ENCODE assay signal across 7 cellular contexts in genomic region chr1:35463749-35464148, GRCh38.
A peak's percentile ranks its signal among the peaks of the same experiment; 100 is the strongest.
DNase-seq lines count a peak whose midpoint lies in the region; ATAC-seq, FAIRE-seq and TF ChIP-seq lines count a peak whose summit lies in the region.
"Not testable (repeated sequence)": the region's sequence is repeated elsewhere in the genome, so short reads cannot be mapped to it uniquely, and the experiment has no call there.

No MANE protein-coding gene starts in this region.

- DNase-seq in activated CD4-positive, alpha-beta T cell treated with anti-CD3 and anti-CD28 coated beads, Interleukin-2, amount 10 ng/mL, durations not matched to agents 7 days and 5 days; activated CD4-positive, alpha-beta memory T cell treated with anti-CD3 and anti-CD28 coated beads for 36 hours; activated naive CD4-positive, alpha-beta T cell treated with anti-CD3 and anti-CD28 coated beads, Interleukin-2, amount 50 U/mL, for 72 hours (ENCODE audit: low spot score in 2 of 2); K562 (ENCODE audit: extremely low read depth in 1 of 4, low spot score in 3 of 4); endothelial cell (ENCODE audit: low spot score); natural killer cell treated with Interleukin-12 subunit alpha and Interleukin-12 subunit beta and Interleukin-15 and Interleukin-18, amount 100 ng/mL, for 72 hours (ENCODE audit: low spot score): not testable (repeated sequence)

- peaks cover 16% of the 10 kb centered on the region for H3K4me1 Mint-ChIP-seq in activated CD4-positive, alpha-beta T cell treated with anti-CD3 and anti-CD28 coated beads, Interleukin-2, amount 10 ng/mL, durations not matched to agents 7 days and 5 days
- H3K4me1 Mint-ChIP-seq in activated CD4-positive, alpha-beta memory T cell treated with anti-CD3 and anti-CD28 coated beads for 36 hours (ENCODE audit: low read depth) = peaks cover 30% of the 10 kb centered on the region
- H3K4me1 Mint-ChIP-seq in activated T-helper 17 cell treated with anti-CD3 and anti-CD28 coated beads, Interleukin-2, amount 50 U/mL, for 72 hours = peaks cover 25% of the 10 kb centered on the region
- H3K4me1 Mint-ChIP-seq in endothelial cell (ENCODE audit: unreplicated experiment) = not testable (repeated sequence)
- H3K4me1 Mint-ChIP-seq in natural killer cell treated with Interleukin-12 subunit alpha and Interleukin-12 subunit beta and Interleukin-15 and Interleukin-18, amount 100 ng/mL, for 72 hours (ENCODE audit: low read depth in 2 of 2) = peaks cover 14 to 26% of the 10 kb centered on the region in 2 donors

- in situ Hi-C loops in K562 (cut with MboI) = not testable (repeated sequence)

- H3K4me3 ChIP-seq in K562 = not testable (repeated sequence)

- not testable (repeated sequence) for TF ChIP-seq CTCF in K562 (IDR thresholded peaks at IDR 0.05 in 2 of 3, conservative IDR thresholded peaks at IDR 0.05 in 1 of 3; ENCODE audit: insufficient read depth in 2 of 3, low read depth in 1 of 3, low read length in 3 of 3); endothelial cell (IDR thresholded peaks at IDR 0.05; ENCODE audit: unreplicated experiment)

- peaks cover 64% of the 10 kb centered on the region for H3K36me3 Mint-ChIP-seq in activated CD4-positive, alpha-beta T cell treated with anti-CD3 and anti-CD28 coated beads, Interleukin-2, amount 10 ng/mL, durations not matched to agents 7 days and 5 days (ENCODE audit: low read depth)
- peaks cover 62% of the 10 kb centered on the region for H3K36me3 Mint-ChIP-seq in activated CD4-positive, alpha-beta memory T cell treated with anti-CD3 and anti-CD28 coated beads for 36 hours
- peaks cover 97% of the 10 kb centered on the region for H3K36me3 Mint-ChIP-seq in activated T-helper 17 cell treated with anti-CD3 and anti-CD28 coated beads, Interleukin-2, amount 50 U/mL, for 72 hours (ENCODE audit: low read depth)
- peaks cover 33 to 57% of the 10 kb centered on the region in 2 donors for H3K36me3 Mint-ChIP-seq in activated naive CD4-positive, alpha-beta T cell treated with anti-CD3 and anti-CD28 coated beads, Interleukin-2, amount 50 U/mL, for 72 hours
- H3K36me3 Mint-ChIP-seq in endothelial cell (ENCODE audit: low read depth, unreplicated experiment) = peaks cover 66% of the 10 kb centered on the region
- H3K36me3 Mint-ChIP-seq in natural killer cell treated with Interleukin-12 subunit alpha and Interleukin-12 subunit beta and Interleukin-15 and Interleukin-18, amount 100 ng/mL, for 72 hours = peaks cover 42% of the 10 kb centered on the region

- not testable (repeated sequence) for H3K4me1 ChIP-seq in K562 (replicated peaks in 1 of 2; ENCODE audit: control insufficient read depth in 2 of 2, insufficient read depth in 2 of 2, low read length in 2 of 2)

- CTCF ChIA-PET in activated CD4-positive, alpha-beta T cell treated with anti-CD3 and anti-CD28 coated beads, Interleukin-2, amount 10 ng/mL, durations not matched to agents 7 days and 5 days (lab: Charles Lee); K562 (lab: Yijun Ruan, JAX; ENCODE audit: low intra/inter-chr PET ratio): not testable (repeated sequence)
- CTCF ChIA-PET in activated CD4-positive, alpha-beta memory T cell treated with anti-CD3 and anti-CD28 coated beads for 36 hours (lab: Charles Lee) = interaction anchor here (2.2 kb wide), 1 partner anchor 12 kb away, joined by 17 read pairs; no protein-coding TSS in a partner anchor

- not testable (repeated sequence) for TF ChIP-seq RAD21 in K562 (CRISPR knock-in tag; conservative IDR thresholded peaks at IDR 0.05 in 1 of 2, IDR thresholded peaks at IDR 0.05 in 1 of 2)

- H3K9ac ChIP-seq in K562 (ENCODE audit: insufficient read depth in 1 of 2, low read depth in 2 of 2, low read length in 2 of 2) = not testable (repeated sequence)

- not testable (repeated sequence) for ATAC-seq in activated T-helper 17 cell treated with anti-CD3 and anti-CD28 coated beads, Interleukin-2, amount 50 U/mL, for 72 hours (replicated peaks); activated naive CD4-positive, alpha-beta T cell treated with anti-CD3 and anti-CD28 coated beads, Interleukin-2, amount 50 U/mL, for 72 hours; K562; natural killer cell treated with Interleukin-12 subunit alpha and Interleukin-12 subunit beta and Interleukin-15 and Interleukin-18, amount 100 ng/mL, for 72 hours

- FAIRE-seq in K562 (lab: Jason Lieb, UNC) = not testable (repeated sequence)

- 75% methylated on average over 2 of the region's 2 CpGs for WGBS in K562 (ENCODE audit: insufficient coverage, low coverage, missing lambda C conversion rate)

- not testable (repeated sequence) for H3K27me3 ChIP-seq in K562 (ENCODE audit: control insufficient read depth in 2 of 2, insufficient read depth in 2 of 2, low read length in 2 of 2)

- H2AFZ ChIP-seq in K562 (ENCODE audit: low read depth, low read length) = not testable (repeated sequence)

- not testable (repeated sequence) for H3K4me3 Mint-ChIP-seq in activated CD4-positive, alpha-beta T cell treated with anti-CD3 and anti-CD28 coated beads, Interleukin-2, amount 10 ng/mL, durations not matched to agents 7 days and 5 days; activated CD4-positive, alpha-beta memory T cell treated with anti-CD3 and anti-CD28 coated beads for 36 hours; activated T-helper 17 cell treated with anti-CD3 and anti-CD28 coated beads, Interleukin-2, amount 50 U/mL, for 72 hours; natural killer cell treated with Interleukin-12 subunit alpha and Interleukin-12 subunit beta and Interleukin-15 and Interleukin-18, amount 100 ng/mL, for 72 hours
- H3K4me3 Mint-ChIP-seq in endothelial cell (ENCODE audit: unreplicated experiment) = peak overlapping the region; percentile 52

- not testable (repeated sequence) for H3K9me3 ChIP-seq in K562 (replicated peaks; ENCODE audit: control insufficient read depth, insufficient read depth, low read depth, low read length)

- H3K9me1 ChIP-seq in K562 (ENCODE audit: control insufficient read depth, insufficient read depth, low read length) = not testable (repeated sequence)

- not testable (repeated sequence) for H3K27me3 Mint-ChIP-seq in activated CD4-positive, alpha-beta T cell treated with anti-CD3 and anti-CD28 coated beads, Interleukin-2, amount 10 ng/mL, durations not matched to agents 7 days and 5 days; activated CD4-positive, alpha-beta memory T cell treated with anti-CD3 and anti-CD28 coated beads for 36 hours; activated T-helper 17 cell treated with anti-CD3 and anti-CD28 coated beads, Interleukin-2, amount 50 U/mL, for 72 hours; endothelial cell (ENCODE audit: unreplicated experiment); natural killer cell treated with Interleukin-12 subunit alpha and Interleukin-12 subunit beta and Interleukin-15 and Interleukin-18, amount 100 ng/mL, for 72 hours

- H3K79me2 ChIP-seq in K562 (ENCODE audit: control insufficient read depth, insufficient read depth, low read length) = not testable (repeated sequence)

- not testable (repeated sequence) for TF ChIP-seq POLR2A in K562 (conservative IDR thresholded peaks at IDR 0.05)

- not testable (repeated sequence) for H4K20me1 ChIP-seq in K562 (replicated peaks; ENCODE audit: control insufficient read depth, insufficient read depth, low read length)

- intact Hi-C loops in activated CD4-positive, alpha-beta memory T cell treated with anti-CD3 and anti-CD28 coated beads for 36 hours (cut with micrococcal nuclease); K562 (cut with micrococcal nuclease): not testable (repeated sequence)

- peak overlapping the region; percentile 22 for H3K27ac Mint-ChIP-seq in activated CD4-positive, alpha-beta T cell treated with anti-CD3 and anti-CD28 coated beads, Interleukin-2, amount 10 ng/mL, durations not matched to agents 7 days and 5 days
- peak overlapping the region; percentile 26 for H3K27ac Mint-ChIP-seq in activated CD4-positive, alpha-beta memory T cell treated with anti-CD3 and anti-CD28 coated beads for 36 hours
- H3K27ac Mint-ChIP-seq in activated T-helper 17 cell treated with anti-CD3 and anti-CD28 coated beads, Interleukin-2, amount 50 U/mL, for 72 hours = peak overlapping the region; percentile 95
- peak overlapping the region; percentile 7 to 18 for H3K27ac Mint-ChIP-seq in activated naive CD4-positive, alpha-beta T cell treated with anti-CD3 and anti-CD28 coated beads, Interleukin-2, amount 50 U/mL, for 72 hours
- not testable (repeated sequence) for H3K27ac Mint-ChIP-seq in endothelial cell (ENCODE audit: unreplicated experiment)
- peak overlapping the region; percentile 1 to 36 for H3K27ac Mint-ChIP-seq in natural killer cell treated with Interleukin-12 subunit alpha and Interleukin-12 subunit beta and Interleukin-15 and Interleukin-18, amount 100 ng/mL, for 72 hours

- not testable (repeated sequence) for H3K4me2 ChIP-seq in K562 (ENCODE audit: insufficient read depth, low read length)

- POLR2A ChIA-PET in activated CD4-positive, alpha-beta T cell treated with anti-CD3 and anti-CD28 coated beads, Interleukin-2, amount 10 ng/mL, durations not matched to agents 7 days and 5 days (lab: Charles Lee); activated CD4-positive, alpha-beta memory T cell treated with anti-CD3 and anti-CD28 coated beads for 36 hours (lab: Charles Lee): not testable (repeated sequence)
- POLR2A ChIA-PET in K562 (lab: Yijun Ruan, JAX) = interaction anchor here (0.7 kb wide), 1 partner anchor 32 kb away, joined by 4 read pairs; no protein-coding TSS in a partner anchor

- H3K9me3 Mint-ChIP-seq in activated CD4-positive, alpha-beta T cell treated with anti-CD3 and anti-CD28 coated beads, Interleukin-2, amount 10 ng/mL, durations not matched to agents 7 days and 5 days = peaks cover 19% of the 10 kb centered on the region
- peaks cover 17% of the 10 kb centered on the region for H3K9me3 Mint-ChIP-seq in activated CD4-positive, alpha-beta memory T cell treated with anti-CD3 and anti-CD28 coated beads for 36 hours
- H3K9me3 Mint-ChIP-seq in activated T-helper 17 cell treated with anti-CD3 and anti-CD28 coated beads, Interleukin-2, amount 50 U/mL, for 72 hours; endothelial cell (ENCODE audit: unreplicated experiment); natural killer cell treated with Interleukin-12 subunit alpha and Interleukin-12 subunit beta and Interleukin-15 and Interleukin-18, amount 100 ng/mL, for 72 hours: not testable (repeated sequence)
- peaks cover 0 to 16% of the 10 kb centered on the region in 2 donors for H3K9me3 Mint-ChIP-seq in activated naive CD4-positive, alpha-beta T cell treated with anti-CD3 and anti-CD28 coated beads, Interleukin-2, amount 50 U/mL, for 72 hours

- H3K36me3 ChIP-seq in K562 (ENCODE audit: control insufficient read depth, insufficient read depth, low read length) = peaks cover 44% of the 10 kb centered on the region

- not testable (repeated sequence) for BruUV-seq in K562 (replicated peaks; lab: Mats Ljungman, UMichigan)

- not testable (repeated sequence) for TF ChIP-seq EP300 in K562 (IDR thresholded peaks at IDR 0.05; ENCODE audit: low read length)

- not testable (repeated sequence) for H3K27ac ChIP-seq in K562 (ENCODE audit: extremely low read depth, low read depth, low read length)
